Comparison of ENCODE assay signal across 9 cellular contexts in genomic region chr14:95597784-95598204, GRCh38.
DNase-seq lines count a peak whose midpoint lies in the region; ATAC-seq and TF ChIP-seq lines count a peak whose summit lies in the region.
"Had no signal": no experiment of that assay in that cellular context is flagged by ENCODE, and none has a peak within 500 bp of the region (broad histone marks: within the 10 kb centered on the region; RNA-seq: fewer than 3 reads in every experiment).

No MANE protein-coding gene starts in this region.

- ATAC-seq in upper lobe of right lung, result no peak
- ATAC-seq: activated T-cell treated with anti-CD3 and anti-CD28 coated beads, Interleukin-2, amount 50 U/mL, for 72 hours had no signal

- H3K4me1 ChIP-seq in Caco-2, result no peaks in the 10 kb centered on the region
- peaks cover 3% of the 10 kb centered on the region for H3K4me1 ChIP-seq in iPS-15b (ENCODE audit: control insufficient read depth, insufficient read depth, low read length)
- no peaks in the 10 kb centered on the region for H3K4me1 ChIP-seq in upper lobe of right lung
- H3K4me1 ChIP-seq in tibial nerve, result no peaks in the 10 kb centered on the region

- TF ChIP-seq POLR2A in tibial nerve (IDR thresholded peaks at IDR 0.05), result no peak

- no peak for TF ChIP-seq EP300 in tibial nerve (IDR thresholded peaks at IDR 0.05)

- H3K4me3 Mint-ChIP-seq in Caco-2 (ENCODE audit: unreplicated experiment), result no peak overlapping the region
- H3K4me3 Mint-ChIP-seq: activated T-cell treated with anti-CD3 and anti-CD28 coated beads, Interleukin-2, amount 50 U/mL, for 72 hours had no signal

- H3K9me3 Mint-ChIP-seq in Caco-2 (ENCODE audit: unreplicated experiment), result no peaks in the 10 kb centered on the region
- H3K9me3 Mint-ChIP-seq: activated T-cell treated with anti-CD3 and anti-CD28 coated beads, Interleukin-2, amount 50 U/mL, for 72 hours had no signal

- DNase-seq in Caco-2, result peak; percentile 11 to 39
- peak; percentile 20 for DNase-seq in HCEC 1CT
- DNase-seq in NCI-H82 (lab: John Stamatoyannopoulos, UW), result peak; percentile 91
- DNase-seq in OCI-M2 (lab: John Stamatoyannopoulos, UW; ENCODE audit: unreplicated experiment), result no peak
- DNase-seq in upper lobe of right lung, result no peak
- DNase-seq in tibial nerve (ENCODE audit: low spot score in 2 of 2), result no peak
- DNase-seq in SIG-M5 (lab: John Stamatoyannopoulos, UW), result no peak

- H3K27me3 ChIP-seq in Caco-2 (replicated peaks; ENCODE audit: control insufficient read depth, insufficient read depth, low read length) (no peaks in the 10 kb centered on the region; the same call in 1 of the 2 replicates), iPS-15b (ENCODE audit: control insufficient read depth, insufficient read depth, low read length) (peaks cover 22% of the 10 kb centered on the region), upper lobe of right lung (peaks cover 38% of the 10 kb centered on the region), tibial nerve (peaks cover 0 to 26% of the 10 kb centered on the region in 2 donors)

- peaks cover 9% of the 10 kb centered on the region for H3K27me3 Mint-ChIP-seq in Caco-2 (ENCODE audit: insufficient read depth, unreplicated experiment)

- POLR2A ChIA-PET in Caco-2 (lab: Charles Lee), result no interaction called here

- CTCF ChIA-PET in Caco-2 (lab: Charles Lee), result no interaction called here

- H3K27ac Mint-ChIP-seq in Caco-2 (ENCODE audit: unreplicated experiment), result no peak overlapping the region
- H3K27ac Mint-ChIP-seq: activated T-cell treated with anti-CD3 and anti-CD28 coated beads, Interleukin-2, amount 50 U/mL, for 72 hours had no signal

- BruUV-seq in Caco-2 (replicated peaks; lab: Mats Ljungman, UMichigan), result no TSS peak

- no peaks in the 10 kb centered on the region for H3K4me1 Mint-ChIP-seq in Caco-2 (ENCODE audit: low read depth, unreplicated experiment)

- WGBS in tibial nerve, 2 donors, result 0 to 2% methylated on average over 19 of the region's 19 CpGs

- H3K9me3 ChIP-seq in Caco-2 (no peaks in the 10 kb centered on the region), iPS-15b (ENCODE audit: control insufficient read depth, insufficient read depth, low read length) (no peaks in the 10 kb centered on the region), upper lobe of right lung (no peaks in the 10 kb centered on the region), tibial nerve (no peaks in the 10 kb centered on the region)

- H3K36me3 Mint-ChIP-seq in Caco-2 (ENCODE audit: insufficient read depth, unreplicated experiment), result no peaks in the 10 kb centered on the region

- H3K27ac ChIP-seq in upper lobe of right lung (no peak overlapping the region), tibial nerve (no peak overlapping the region)

- peak overlapping the region; percentile 26 for H3K9ac ChIP-seq in iPS-15b (ENCODE audit: low read depth, low read length)

- intact Hi-C loops in Caco-2 (cut with micrococcal nuclease; ENCODE audit: unreplicated experiment), result no loop called here
- intact Hi-C loops in upper lobe of right lung (cut with DNase I), result no loop called here

- no peak for TF ChIP-seq CTCF in Caco-2 (IDR thresholded peaks at IDR 0.05; ENCODE audit: insufficient read depth in 1 of 2, low read depth in 1 of 2, low read length in 1 of 2, severe bottlenecking in 1 of 2, unreplicated experiment in 1 of 2)
- TF ChIP-seq CTCF in upper lobe of right lung (IDR thresholded peaks at IDR 0.05), result no peak
- no peak for TF ChIP-seq CTCF in tibial nerve (IDR thresholded peaks at IDR 0.05)

- H3K4me3 ChIP-seq in Caco-2 (ENCODE audit: low read depth, low read length) (no peak overlapping the region), iPS-15b (ENCODE audit: low read depth, low read length) (peak overlapping the region; percentile 31), upper lobe of right lung (no peak overlapping the region), tibial nerve (no peak overlapping the region)

- H3K36me3 ChIP-seq in Caco-2 (ENCODE audit: control insufficient read depth, insufficient read depth, low read length) (no peaks in the 10 kb centered on the region), iPS-15b (ENCODE audit: control insufficient read depth, insufficient read depth, low read length) (no peaks in the 10 kb centered on the region), upper lobe of right lung (no peaks in the 10 kb centered on the region), tibial nerve (no peaks in the 10 kb centered on the region)

Comparison
In these comparisons a context has a peak if more than half of its experiments do, and no peak if none do; other contexts are left out.
1. DNase-seq: peak in Caco-2 (2 of 2), HCEC 1CT (single experiment) and NCI-H82 (single experiment); none in OCI-M2 (single experiment), upper lobe of right lung (single experiment), tibial nerve (0 of 2) and SIG-M5 (single experiment).